ENCODE assay signal across 8 cellular contexts in the genomic region with DNA sequence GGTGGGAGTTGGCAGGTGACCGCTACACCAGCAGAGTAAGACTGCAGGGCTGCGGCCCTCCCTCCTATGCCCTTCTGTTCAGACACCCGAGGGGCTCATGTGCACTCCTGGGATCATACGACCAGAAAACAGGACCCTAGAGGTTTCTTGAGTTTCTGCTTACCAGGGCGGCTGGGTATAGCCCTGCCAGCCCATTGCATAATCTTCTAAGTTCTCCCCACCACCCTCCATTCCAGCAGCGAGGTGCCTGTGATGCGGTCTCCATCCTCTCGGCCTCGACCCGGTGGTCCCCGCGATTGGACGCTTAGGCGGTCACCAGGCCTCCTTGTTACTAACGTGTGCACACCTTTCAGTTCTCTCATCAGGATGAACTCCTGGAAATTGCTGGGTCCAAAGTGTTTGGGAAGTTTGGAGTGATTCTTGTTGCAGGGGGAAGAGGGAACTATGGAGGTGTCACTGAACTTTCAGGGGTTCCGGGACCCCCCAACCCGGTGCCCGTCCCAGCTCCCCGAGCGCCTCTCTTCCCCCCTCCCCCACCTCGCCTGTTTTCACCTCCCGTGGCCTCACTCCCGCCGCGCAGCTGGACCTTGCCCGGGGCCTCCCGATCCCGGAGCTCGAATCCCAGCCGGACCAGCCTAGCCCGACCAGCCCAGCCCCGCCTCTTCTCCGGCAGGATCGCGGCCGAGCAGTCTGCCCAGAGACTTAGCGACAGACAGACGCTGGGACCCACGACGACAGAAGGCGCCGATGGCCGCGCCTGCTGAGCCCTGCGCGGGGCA. TPM values are rescaled to one million over a fixed set of nuclear protein-coding genes. Genes with fewer than 3 reads are reported as not detected.
DNase-seq lines count a peak whose midpoint lies in the region; ATAC-seq, FAIRE-seq and TF ChIP-seq lines count a peak whose summit lies in the region.
"Not testable (repeated sequence)": the region's sequence is repeated elsewhere in the genome, so short reads cannot be mapped to it uniquely, and the experiment has no call there.

No MANE protein-coding gene starts in this region.

- H3K79me2 ChIP-seq in PC-3 (ENCODE audit: low read length): not testable (repeated sequence)

- H2AFZ ChIP-seq in PC-3 (ENCODE audit: low read length): not testable (repeated sequence)

- not testable (repeated sequence) for H3K4me1 ChIP-seq in A549; PC-3 (ENCODE audit: insufficient read depth, low read length); colonic mucosa; heart left ventricle; left lung

- WGBS in A549 (ENCODE audit: missing lambda C conversion rate): 64% methylated on average over 12 of the region's 46 CpGs
- WGBS in heart left ventricle, 4 donors: 16 to 63% (median 24%) methylated on average over 4 to 32 of the region's 46 CpGs

- not testable (repeated sequence) for TF ChIP-seq CTCF in A549 (IDR thresholded peaks at IDR 0.05); PC-3 (conservative IDR thresholded peaks at IDR 0.05; ENCODE audit: low read depth, low read length); colonic mucosa (IDR thresholded peaks at IDR 0.05); heart left ventricle (IDR thresholded peaks at IDR 0.05); left lung (IDR thresholded peaks at IDR 0.05); omental fat pad (IDR thresholded peaks at IDR 0.05)

- not testable (repeated sequence) for H3K36me3 Mint-ChIP-seq in activated T-cell treated with anti-CD3 and anti-CD28 coated beads, Interleukin-2, amount 50 U/mL, for 4 hours (ENCODE audit: insufficient read depth); stimulated activated memory B cell treated with anti-CD40 and anti-IgM and Interleukin-4, amounts not matched to agents 10 μg/mL and 1 μg/mL and 100 μg/mL, for 72 hours

- H3K27me3 ChIP-seq in PC-3 (ENCODE audit: low read length); colonic mucosa; heart left ventricle; left lung: not testable (repeated sequence)

- H3K4me3 ChIP-seq in A549 (peak overlapping the region; percentile 32; the same call in 1 of the 3 replicates), heart left ventricle (peak overlapping the region in 2 of 12 donors; percentile 25 to 26)
- not testable (repeated sequence) for H3K4me3 ChIP-seq in PC-3 (ENCODE audit: low read length); colonic mucosa; left lung

- not testable (repeated sequence) for TF ChIP-seq RAD21 in A549 (conservative IDR thresholded peaks at IDR 0.05 in 1 of 2, IDR thresholded peaks at IDR 0.05 in 1 of 2)

- H3K9me3 Mint-ChIP-seq in activated T-cell treated with anti-CD3 and anti-CD28 coated beads, Interleukin-2, amount 50 U/mL, for 4 hours; stimulated activated memory B cell treated with anti-CD40 and anti-IgM and Interleukin-4, amounts not matched to agents 10 μg/mL and 1 μg/mL and 100 μg/mL, for 72 hours: not testable (repeated sequence)

- H3K27me3 Mint-ChIP-seq in activated T-cell treated with anti-CD3 and anti-CD28 coated beads, Interleukin-2, amount 50 U/mL, for 4 hours (ENCODE audit: low read depth); stimulated activated memory B cell treated with anti-CD40 and anti-IgM and Interleukin-4, amounts not matched to agents 10 μg/mL and 1 μg/mL and 100 μg/mL, for 72 hours: not testable (repeated sequence)

- H3K9ac ChIP-seq in PC-3 (ENCODE audit: low read length); colonic mucosa (ENCODE audit: low read depth in 2 of 2, low read length in 2 of 2): not testable (repeated sequence)

- not testable (repeated sequence) for FAIRE-seq in A549 (lab: Jason Lieb, UNC)

- peak overlapping the region; percentile 63 for H3K4me2 ChIP-seq in A549
- H3K4me2 ChIP-seq in PC-3 (ENCODE audit: low read length): not testable (repeated sequence)

- not testable (repeated sequence) for H4K20me1 ChIP-seq in PC-3 (ENCODE audit: low read length)

- H3K27ac ChIP-seq in A549: peak overlapping the region in 1 of 2 experiments; percentile 43; a peak in 1 of 6 replicates
- H3K27ac ChIP-seq in PC-3 (ENCODE audit: low read length); colonic mucosa; heart left ventricle; left lung: not testable (repeated sequence)

- not testable (repeated sequence) for BruUV-seq in PC-3 (replicated peaks; lab: Mats Ljungman, UMichigan)

- H3K4me1 Mint-ChIP-seq in activated T-cell treated with anti-CD3 and anti-CD28 coated beads, Interleukin-2, amount 50 U/mL, for 4 hours (ENCODE audit: low read depth); stimulated activated memory B cell treated with anti-CD40 and anti-IgM and Interleukin-4, amounts not matched to agents 10 μg/mL and 1 μg/mL and 100 μg/mL, for 72 hours: not testable (repeated sequence)

- POLR2A ChIA-PET in A549 (lab: Yijun Ruan, JAX); PC-3 (lab: Charles Lee; ENCODE audit: unreplicated experiment): not testable (repeated sequence)

- peak; percentile 84 to 92 for ATAC-seq in A549
- peak; percentile 73 for ATAC-seq in PC-3
- peak; percentile 35 to 62 for ATAC-seq in activated T-cell treated with anti-CD3 and anti-CD28 coated beads, Interleukin-2, amount 50 U/mL, for 4 hours
- ATAC-seq in heart left ventricle: peak in 3 of 4 donors; percentile 54 to 75 (median 58)
- peak; percentile 88 for ATAC-seq in left lung
- ATAC-seq in omental fat pad (ENCODE audit: low FRiP score): peak; percentile 63
- ATAC-seq in stimulated activated memory B cell treated with anti-CD40 and anti-IgM and Interleukin-4, amounts not matched to agents 10 μg/mL and 1 μg/mL and 100 μg/mL, for 72 hours: peak; percentile 17

- H3K36me3 ChIP-seq in PC-3 (ENCODE audit: low read depth, low read length); colonic mucosa; heart left ventricle; left lung: not testable (repeated sequence)

- intact Hi-C loops in PC-3 (cut with micrococcal nuclease); colonic mucosa (cut with DNase I); heart left ventricle (cut with DNase I); left lung (cut with DNase I): not testable (repeated sequence)

- H3K27ac Mint-ChIP-seq in stimulated activated memory B cell treated with anti-CD40 and anti-IgM and Interleukin-4, amounts not matched to agents 10 μg/mL and 1 μg/mL and 100 μg/mL, for 72 hours: not testable (repeated sequence)

- not testable (repeated sequence) for TF ChIP-seq EP300 in A549 (IDR thresholded peaks at IDR 0.05)

- not testable (repeated sequence) for H3F3A ChIP-seq in PC-3 (ENCODE audit: low read length, unreplicated experiment)

- CTCF ChIA-PET in A549 (lab: Yijun Ruan, JAX); PC-3 (lab: Charles Lee): not testable (repeated sequence)

- not testable (repeated sequence) for H3K4me3 Mint-ChIP-seq in activated T-cell treated with anti-CD3 and anti-CD28 coated beads, Interleukin-2, amount 50 U/mL, for 4 hours; stimulated activated memory B cell treated with anti-CD40 and anti-IgM and Interleukin-4, amounts not matched to agents 10 μg/mL and 1 μg/mL and 100 μg/mL, for 72 hours

- not testable (repeated sequence) for H3K9me2 ChIP-seq in PC-3 (replicated peaks; ENCODE audit: low read length)

- DNase-seq in A549 (ENCODE audit: low read depth in 1 of 2, low spot score in 1 of 2); PC-3; activated T-cell treated with anti-CD3 and anti-CD28 coated beads, Interleukin-2, amount 50 U/mL, for 4 hours; heart left ventricle; left lung; omental fat pad (ENCODE audit: low spot score): not testable (repeated sequence)
- peak; percentile 59 for DNase-seq in colonic mucosa

- not testable (repeated sequence) for TF ChIP-seq POLR2A in A549 (IDR thresholded peaks at IDR 0.05; ENCODE audit: low read length); heart left ventricle (IDR thresholded peaks at IDR 0.05)

- not testable (repeated sequence) for H3K9me3 ChIP-seq in A549; PC-3 (ENCODE audit: low read length); colonic mucosa; heart left ventricle; left lung

RNA-seq across cellular contexts. Expression of gene NOMO2, which starts 8.8 kb away (rescaled TPM):
- 123 and 151 TPM in 2 replicates for polyA plus RNA-seq in A549 (2011; rRNA removed)
- polyA plus RNA-seq in A549 (2012; cell fraction: cytosol; rRNA removed): 81.5 and 89.0 TPM in 2 replicates
- polyA plus RNA-seq in A549 (2012; cell fraction: nucleus; rRNA removed): 175 and 209 TPM in 2 replicates
- polyA plus RNA-seq in A549 (2017; fragmentation: RNase III; extraction: RNeasy Plus Mini Kit Qiagen cat#74134 plus additional on column Dnase treatment): 95.8 to 99.8 TPM (median 96.0 TPM) in 3 replicates
- 270 and 371 TPM in 2 replicates for polyA minus RNA-seq in A549 (2011; rRNA and poly(A)+ RNA removed)
- 121 and 136 TPM in 2 replicates for total RNA-seq in PC-3 (2014; rRNA removed)
- total RNA-seq in activated T-cell treated with anti-CD3 and anti-CD28 coated beads, Interleukin-2, amount 50 U/mL, for 4 hours: 100 to 1,000 TPM; 130 to 135 (median 134) TPM
- 100 to 1,000 TPM in 1 of 2 donors, 10 to 100 TPM in 1; 95.5 to 174 TPM for total RNA-seq in colonic mucosa
- total RNA-seq in heart left ventricle: 100 to 1,000 TPM in 8 of 9 donors, 10 to 100 TPM in 1; 94.2 to 248 (median 170) TPM
- 100 to 1,000 TPM; 121 to 146 TPM for polyA plus RNA-seq in heart left ventricle
- total RNA-seq in left lung: 100 to 1,000 TPM; 112 to 162 TPM
- 10 to 100 TPM; 49.1 to 80.9 (median 61.2) TPM for total RNA-seq in omental fat pad

Comparison
In these comparisons a context has a peak if more than half of its experiments do, and no peak if none do; other contexts are left out.
1. ATAC-seq: peak in every context shown above with its lines; median percentile 88 in A549; 88 in left lung; 73 in PC-3; 63 in omental fat pad; 58 in heart left ventricle; 48 in activated T-cell treated with anti-CD3 and anti-CD28 coated beads, Interleukin-2, amount 50 U/mL, for 4 hours; 17 in stimulated activated memory B cell treated with anti-CD40 and anti-IgM and Interleukin-4, amounts not matched to agents 10 μg/mL and 1 μg/mL and 100 μg/mL, for 72 hours.